In genomic region chr22:43731986-43732385, GRCh38 we compare ENCODE assay signal across 18 cellular contexts.
"Had no signal": no experiment of that assay in that cellular context is flagged by ENCODE, and none has a peak within 500 bp of the region (broad histone marks: within the 10 kb centered on the region; RNA-seq: fewer than 3 reads in every experiment).

No MANE protein-coding gene starts in this region.

- H3K36me3 ChIP-seq: colonic mucosa, lower lobe of right lung, spleen, thoracic aorta had no signal

- DNase-seq: activated CD4-positive, alpha-beta T cell treated with anti-CD3 and anti-CD28 coated beads for 1 hour; activated CD4-positive, alpha-beta T cell treated with anti-CD3 and anti-CD28 coated beads, Interleukin-2, amount 50 U/mL, for 4 hours; activated CD8-positive, alpha-beta memory T cell treated with anti-CD3 and anti-CD28 coated beads for 24 hours; activated CD8-positive, alpha-beta memory T cell treated with anti-CD3 and anti-CD28 coated beads, Interleukin-2, amount 50 U/mL, for 4 hours; activated T-cell treated with anti-CD3 and anti-CD28 coated beads, Interleukin-2, amount 50 U/mL, for 24 hours; colonic mucosa; foreskin melanocyte; immature natural killer cell; lower lobe of right lung; natural killer cell; spleen; stimulated activated CD4-positive, alpha-beta T cell treated with anti-CD3 and anti-CD28 coated beads, Interleukin-4, amount 100 ng/mL, for 24 hours; stimulated activated naive CD4-positive, alpha-beta T cell treated with Interleukin-2 at 50 U/mL for 16 hours; T-helper 9 cell had no signal

- H3K9me3 ChIP-seq: colonic mucosa, lower lobe of right lung, thoracic aorta had no signal

- H3K27ac ChIP-seq: colonic mucosa, hepatocyte, lower lobe of right lung, spleen, thoracic aorta had no signal

- H3K4me1 ChIP-seq: colonic mucosa, lower lobe of right lung, spleen had no signal

- ATAC-seq: activated T-helper 17 cell treated with anti-CD3 and anti-CD28 coated beads, Interleukin-2, amount 50 U/mL, for 72 hours; left lobe of liver; lower lobe of right lung; natural killer cell had no signal

- H3K27me3 ChIP-seq: colonic mucosa, hepatocyte, spleen had no signal

- H3K79me2 ChIP-seq: hepatocyte had no signal

- H3K4me3 ChIP-seq: colonic mucosa, hepatocyte, lower lobe of right lung, spleen, thoracic aorta had no signal

- H3K4me2 ChIP-seq: hepatocyte had no signal

- H2AFZ ChIP-seq: hepatocyte had no signal
